1 cellular context compared by ENCODE assay signal in the genomic region with DNA sequence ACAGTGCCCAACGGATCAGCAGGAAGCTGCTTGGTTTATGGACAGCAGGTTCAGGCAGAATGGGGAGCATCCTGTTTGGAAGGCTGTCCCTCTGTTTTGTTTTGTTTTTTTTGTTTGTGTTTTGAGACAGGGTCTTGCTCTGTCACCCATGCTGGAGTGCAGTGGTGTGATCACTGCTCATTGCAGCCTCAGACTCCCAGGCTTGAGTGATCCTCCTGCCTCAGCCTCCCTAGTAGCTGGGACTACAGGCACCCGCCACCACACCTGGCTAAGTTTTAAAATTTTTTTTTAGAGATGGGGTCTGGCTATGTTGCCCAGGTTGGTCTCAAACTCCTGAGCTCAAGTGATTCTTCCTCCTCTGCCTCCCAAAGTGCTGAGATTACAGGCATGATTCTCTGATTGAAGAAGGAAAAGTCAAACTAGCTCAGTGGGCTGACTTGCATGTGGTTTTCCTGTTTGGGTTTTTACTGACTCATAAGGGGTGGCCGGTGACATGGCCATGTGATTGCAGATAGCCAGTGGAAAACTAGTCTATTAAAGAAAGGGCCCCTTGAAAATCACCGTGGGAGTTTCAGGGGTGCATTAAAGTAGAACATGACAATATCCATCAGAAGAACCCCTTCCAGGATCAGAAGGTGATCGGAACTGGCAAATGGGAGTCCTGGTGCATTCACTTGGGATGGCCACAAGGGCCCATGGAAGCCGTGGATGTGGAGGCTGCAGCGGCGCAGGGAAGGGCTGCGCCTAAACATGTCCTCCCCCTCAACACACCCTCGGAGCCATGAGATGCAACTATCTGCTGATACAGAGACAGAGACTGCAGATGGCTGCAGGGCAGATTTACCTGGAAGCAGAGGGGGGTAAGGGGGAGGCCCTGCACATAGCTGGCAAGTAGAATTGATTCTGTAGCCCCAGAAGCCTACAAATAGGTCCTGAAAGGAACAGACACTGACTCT.
TF ChIP-seq lines count a peak whose summit lies in the region.

No MANE protein-coding gene starts in this region.

TF ChIP-seq in K562, 482 proteins besides CTCF, POLR2A, EP300 and RAD21:
- TF ChIP-seq CHD2 (IDR thresholded peaks at IDR 0.05; ENCODE audit: low read depth, low read length) = no peak
- TF ChIP-seq HOXB6 (CRISPR knock-in tag; IDR thresholded peaks at IDR 0.05; ENCODE audit: borderline replicate concordance) = no peak
- TF ChIP-seq, protein P1, sequence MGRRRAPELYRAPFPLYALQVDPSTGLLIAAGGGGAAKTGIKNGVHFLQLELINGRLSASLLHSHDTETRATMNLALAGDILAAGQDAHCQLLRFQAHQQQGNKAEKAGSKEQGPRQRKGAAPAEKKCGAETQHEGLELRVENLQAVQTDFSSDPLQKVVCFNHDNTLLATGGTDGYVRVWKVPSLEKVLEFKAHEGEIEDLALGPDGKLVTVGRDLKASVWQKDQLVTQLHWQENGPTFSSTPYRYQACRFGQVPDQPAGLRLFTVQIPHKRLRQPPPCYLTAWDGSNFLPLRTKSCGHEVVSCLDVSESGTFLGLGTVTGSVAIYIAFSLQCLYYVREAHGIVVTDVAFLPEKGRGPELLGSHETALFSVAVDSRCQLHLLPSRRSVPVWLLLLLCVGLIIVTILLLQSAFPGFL (CRISPR knock-in tag; IDR thresholded peaks at IDR 0.05) = no peak
- no peak for TF ChIP-seq ZNF584 (CRISPR knock-in tag; IDR thresholded peaks at IDR 0.05; ENCODE audit: low read depth)
- no peak for TF ChIP-seq NELFE (IDR thresholded peaks at IDR 0.05; ENCODE audit: insufficient read depth, insufficient read length)
- no peak for TF ChIP-seq FOXP1 (CRISPR knock-in tag; IDR thresholded peaks at IDR 0.05)
- no peak for TF ChIP-seq SMARCE1 (IDR thresholded peaks at IDR 0.05)
- TF ChIP-seq, protein P2, sequence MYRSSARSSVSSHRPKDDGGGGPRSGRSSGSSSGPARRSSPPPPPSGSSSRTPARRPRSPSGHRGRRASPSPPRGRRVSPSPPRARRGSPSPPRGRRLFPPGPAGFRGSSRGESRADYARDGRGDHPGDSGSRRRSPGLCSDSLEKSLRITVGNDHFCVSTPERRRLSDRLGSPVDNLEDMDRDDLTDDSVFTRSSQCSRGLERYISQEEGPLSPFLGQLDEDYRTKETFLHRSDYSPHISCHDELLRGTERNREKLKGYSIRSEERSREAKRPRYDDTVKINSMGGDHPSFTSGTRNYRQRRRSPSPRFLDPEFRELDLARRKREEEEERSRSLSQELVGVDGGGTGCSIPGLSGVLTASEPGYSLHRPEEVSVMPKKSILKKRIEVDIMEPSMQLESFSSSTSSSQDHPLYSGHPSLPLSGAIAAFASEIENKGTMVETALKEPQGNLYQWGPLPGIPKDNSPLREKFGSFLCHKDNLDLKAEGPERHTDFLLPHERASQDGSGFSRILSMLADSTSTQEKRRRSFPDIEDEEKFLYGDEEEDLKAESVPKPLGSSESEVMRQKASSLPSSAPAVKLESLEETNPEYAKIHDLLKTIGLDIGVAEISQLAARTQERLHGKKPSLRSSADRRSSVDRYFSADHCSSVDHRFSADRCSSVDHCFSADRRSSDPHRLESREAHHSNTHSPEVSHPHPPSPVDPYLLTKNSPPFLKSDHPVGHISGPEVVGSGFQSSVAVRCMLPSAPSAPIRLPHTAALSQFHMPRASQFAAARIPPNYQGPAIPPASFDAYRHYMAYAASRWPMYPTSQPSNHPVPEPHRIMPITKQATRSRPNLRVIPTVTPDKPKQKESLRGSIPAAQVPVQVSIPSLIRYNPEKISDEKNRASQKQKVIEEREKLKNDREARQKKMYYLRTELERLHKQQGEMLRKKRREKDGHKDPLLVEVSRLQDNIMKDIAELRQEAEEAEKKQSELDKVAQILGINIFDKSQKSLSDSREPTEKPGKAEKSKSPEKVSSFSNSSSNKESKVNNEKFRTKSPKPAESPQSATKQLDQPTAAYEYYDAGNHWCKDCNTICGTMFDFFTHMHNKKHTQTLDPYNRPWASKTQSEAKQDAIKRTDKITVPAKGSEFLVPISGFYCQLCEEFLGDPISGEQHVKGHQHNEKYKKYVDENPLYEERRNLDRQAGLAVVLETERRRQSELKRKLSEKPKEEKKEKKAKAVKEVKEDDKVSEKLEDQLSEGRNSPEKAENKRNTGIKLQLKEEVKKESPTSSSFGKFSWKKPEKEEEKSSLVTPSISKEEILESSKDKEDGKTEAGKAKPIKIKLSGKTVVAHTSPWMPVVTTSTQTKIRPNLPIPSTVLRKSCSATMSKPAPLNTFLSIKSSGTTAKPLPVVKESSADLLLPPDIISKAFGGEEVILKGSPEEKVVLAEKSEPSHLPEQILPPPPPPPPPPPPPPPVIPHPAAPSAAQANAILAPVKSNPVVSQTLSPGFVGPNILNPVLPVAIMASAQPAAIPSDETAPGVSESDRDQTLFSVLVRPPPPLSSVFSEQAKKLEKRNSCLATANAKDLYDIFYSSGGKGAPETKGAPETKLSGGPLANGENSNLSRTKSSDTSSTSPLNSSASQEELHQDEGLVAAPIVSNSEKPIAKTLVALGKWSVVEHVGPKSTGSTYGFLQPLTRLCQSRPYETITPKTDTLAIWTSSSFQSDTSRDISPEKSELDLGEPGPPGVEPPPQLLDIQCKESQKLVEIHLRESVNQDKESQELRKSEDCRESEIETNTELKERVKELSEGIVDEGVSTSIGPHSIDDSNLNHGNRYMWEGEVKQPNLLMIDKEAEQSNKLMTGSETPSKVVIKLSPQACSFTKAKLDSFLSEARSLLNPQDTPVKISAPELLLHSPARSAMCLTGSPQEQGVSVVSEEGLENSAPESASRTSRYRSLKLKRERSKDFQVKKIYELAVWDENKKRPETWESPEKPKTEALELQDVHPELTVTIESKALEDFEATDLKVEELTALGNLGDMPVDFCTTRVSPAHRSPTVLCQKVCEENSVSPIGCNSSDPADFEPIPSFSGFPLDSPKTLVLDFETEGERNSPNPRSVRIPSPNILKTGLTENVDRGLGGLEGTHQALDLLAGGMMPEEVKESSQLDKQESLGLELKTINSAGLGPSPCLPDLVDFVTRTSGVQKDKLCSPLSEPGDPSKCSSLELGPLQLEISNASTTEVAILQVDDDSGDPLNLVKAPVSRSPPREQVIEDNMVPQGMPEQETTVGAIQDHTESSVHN (IDR thresholded peaks at IDR 0.05; ENCODE audit: borderline replicate concordance in 1 of 2, low read depth in 1 of 2) = no peak
- peak; percentile 30; the same call in 1 of the 2 replicates for TF ChIP-seq FOSL1 (tag; conservative IDR thresholded peaks at IDR 0.05)
- TF ChIP-seq MBD1 (CRISPR knock-in tag; IDR thresholded peaks at IDR 0.05) = no peak
- no peak for TF ChIP-seq NR1H2 (CRISPR knock-in tag; IDR thresholded peaks at IDR 0.05)
- no peak for TF ChIP-seq TRIM28 (IDR thresholded peaks at IDR 0.05)
- TF ChIP-seq BRD4 (IDR thresholded peaks at IDR 0.05) = no peak
- TF ChIP-seq, protein P3, sequence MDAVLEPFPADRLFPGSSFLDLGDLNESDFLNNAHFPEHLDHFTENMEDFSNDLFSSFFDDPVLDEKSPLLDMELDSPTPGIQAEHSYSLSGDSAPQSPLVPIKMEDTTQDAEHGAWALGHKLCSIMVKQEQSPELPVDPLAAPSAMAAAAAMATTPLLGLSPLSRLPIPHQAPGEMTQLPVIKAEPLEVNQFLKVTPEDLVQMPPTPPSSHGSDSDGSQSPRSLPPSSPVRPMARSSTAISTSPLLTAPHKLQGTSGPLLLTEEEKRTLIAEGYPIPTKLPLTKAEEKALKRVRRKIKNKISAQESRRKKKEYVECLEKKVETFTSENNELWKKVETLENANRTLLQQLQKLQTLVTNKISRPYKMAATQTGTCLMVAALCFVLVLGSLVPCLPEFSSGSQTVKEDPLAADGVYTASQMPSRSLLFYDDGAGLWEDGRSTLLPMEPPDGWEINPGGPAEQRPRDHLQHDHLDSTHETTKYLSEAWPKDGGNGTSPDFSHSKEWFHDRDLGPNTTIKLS (IDR thresholded peaks at IDR 0.05; ENCODE audit: borderline replicate concordance, low read depth) = no peak
- no peak for TF ChIP-seq BCLAF1 (IDR thresholded peaks at IDR 0.05; ENCODE audit: borderline replicate concordance in 1 of 2, control insufficient read depth in 1 of 2, low read depth in 2 of 2, low read length in 1 of 2)
- TF ChIP-seq NRF1 (conservative IDR thresholded peaks at IDR 0.05 in 1 of 2, IDR thresholded peaks at IDR 0.05 in 1 of 2) = peak in 1 of 2 experiments; percentile 36; a peak in 1 of 4 replicates
- peak; percentile 27; the same call in 1 of the 2 replicates for TF ChIP-seq VEZF1 (CRISPR knock-in tag; IDR thresholded peaks at IDR 0.05)
- TF ChIP-seq MTF1 (CRISPR knock-in tag; IDR thresholded peaks at IDR 0.05; ENCODE audit: borderline replicate concordance) = no peak
- TF ChIP-seq HMG20A (CRISPR knock-in tag; conservative IDR thresholded peaks at IDR 0.05) = no peak
- no peak for TF ChIP-seq ELF4 (CRISPR knock-in tag; IDR thresholded peaks at IDR 0.05)
- TF ChIP-seq TBL1XR1 (IDR thresholded peaks at IDR 0.05; ENCODE audit: low read length in 2 of 2) = no peak
- no peak for TF ChIP-seq TBP (optimal IDR thresholded peaks at IDR 0.05; ENCODE audit: low read depth, low read length)
- TF ChIP-seq, protein P4, sequence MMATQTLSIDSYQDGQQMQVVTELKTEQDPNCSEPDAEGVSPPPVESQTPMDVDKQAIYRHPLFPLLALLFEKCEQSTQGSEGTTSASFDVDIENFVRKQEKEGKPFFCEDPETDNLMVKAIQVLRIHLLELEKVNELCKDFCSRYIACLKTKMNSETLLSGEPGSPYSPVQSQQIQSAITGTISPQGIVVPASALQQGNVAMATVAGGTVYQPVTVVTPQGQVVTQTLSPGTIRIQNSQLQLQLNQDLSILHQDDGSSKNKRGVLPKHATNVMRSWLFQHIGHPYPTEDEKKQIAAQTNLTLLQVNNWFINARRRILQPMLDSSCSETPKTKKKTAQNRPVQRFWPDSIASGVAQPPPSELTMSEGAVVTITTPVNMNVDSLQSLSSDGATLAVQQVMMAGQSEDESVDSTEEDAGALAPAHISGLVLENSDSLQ (IDR thresholded peaks at IDR 0.05) = no peak
